ENCODE assay signal across 8 cellular contexts in genomic region chr16:22007509-22008214, GRCh38. TPM values are rescaled to one million over a fixed set of nuclear protein-coding genes. Genes with fewer than 3 reads are reported as not detected.
DNase-seq lines count a peak whose midpoint lies in the region; ATAC-seq lines count a peak whose summit lies in the region.

MOSMO (plus strand) TSS chr16:22008111; CDS start chr16:22008302, 191 bp downstream.

- no peaks in the 10 kb centered on the region for H3K27me3 ChIP-seq in HAP-1 (ENCODE audit: low read depth)
- H3K27me3 ChIP-seq in effector memory CD4-positive, alpha-beta T cell (replicated peaks; ENCODE audit: control insufficient read depth, insufficient read depth, low read length, poor library complexity, severe bottlenecking): no peaks in the 10 kb centered on the region

- peak within 1 kb of the TSS; percentile 83 for H3K4me3 Mint-ChIP-seq in activated CD4-positive, alpha-beta memory T cell treated with anti-CD3 and anti-CD28 coated beads, Interleukin-2, amount 10 ng/mL, durations not matched to agents 7 days and 5 days

- POLR2A ChIA-PET in activated CD4-positive, alpha-beta memory T cell treated with anti-CD3 and anti-CD28 coated beads, Interleukin-2, amount 10 ng/mL, durations not matched to agents 7 days and 5 days (lab: Charles Lee): interaction anchor here (0.6 to 4.7 kb wide), 12 partner anchors 9 to 1107 kb away, joined by 3 to 40 read pairs (median 7); partner anchors contain the start of genes LYRM1 and UQCRC2

- H3K27ac ChIP-seq in effector memory CD4-positive, alpha-beta T cell (ENCODE audit: insufficient read depth, low read length, poor library complexity, severe bottlenecking): peak within 1 kb of the TSS; percentile 77

- H3K4me1 ChIP-seq in HAP-1: peaks cover 6% of the 10 kb centered on the region; the same call in 1 of the 2 replicates
- H3K4me1 ChIP-seq in effector memory CD4-positive, alpha-beta T cell (ENCODE audit: control insufficient read depth, insufficient read depth, low read length, poor library complexity, severe bottlenecking): peaks cover 16% of the 10 kb centered on the region

- H3K36me3 ChIP-seq in HAP-1 (replicated peaks): no peaks in the 10 kb centered on the region
- H3K36me3 ChIP-seq in effector memory CD4-positive, alpha-beta T cell (ENCODE audit: control insufficient read depth, insufficient read depth, low read length): no peaks in the 10 kb centered on the region

- no peaks in the 10 kb centered on the region for H3K9me3 ChIP-seq in HAP-1
- no peaks in the 10 kb centered on the region for H3K9me3 ChIP-seq in effector memory CD4-positive, alpha-beta T cell (ENCODE audit: control insufficient read depth, low read length)

- ATAC-seq in GM18520 (IDR thresholded peaks at IDR 0.05; ENCODE audit: unreplicated experiment): no peak

- CTCF ChIA-PET in activated CD4-positive, alpha-beta memory T cell treated with anti-CD3 and anti-CD28 coated beads, Interleukin-2, amount 10 ng/mL, durations not matched to agents 7 days and 5 days (lab: Charles Lee): interaction anchor here (0.6 to 17.5 kb wide), 10 partner anchors 9 to 690 kb away, joined by 3 to 319 read pairs (median 6); no protein-coding TSS in a partner anchor

- no peaks in the 10 kb centered on the region for H3K27me3 Mint-ChIP-seq in activated CD4-positive, alpha-beta memory T cell treated with anti-CD3 and anti-CD28 coated beads, Interleukin-2, amount 10 ng/mL, durations not matched to agents 7 days and 5 days

- H3K36me3 Mint-ChIP-seq in activated CD4-positive, alpha-beta memory T cell treated with anti-CD3 and anti-CD28 coated beads, Interleukin-2, amount 10 ng/mL, durations not matched to agents 7 days and 5 days (ENCODE audit: low read depth): peaks cover 5% of the 10 kb centered on the region

- H3K4me1 Mint-ChIP-seq in activated CD4-positive, alpha-beta memory T cell treated with anti-CD3 and anti-CD28 coated beads, Interleukin-2, amount 10 ng/mL, durations not matched to agents 7 days and 5 days: peaks cover 34% of the 10 kb centered on the region

- in situ Hi-C loops in HAP-1 (cut with MboI; ENCODE audit: low sequenced_read_pairs): loop anchor here (10.0 kb wide), 1 partner anchor 57 kb away; no protein-coding TSS in a partner anchor

- no peaks in the 10 kb centered on the region for H3K9me3 Mint-ChIP-seq in activated CD4-positive, alpha-beta memory T cell treated with anti-CD3 and anti-CD28 coated beads, Interleukin-2, amount 10 ng/mL, durations not matched to agents 7 days and 5 days

- DNase-seq in ELF-1 (ENCODE audit: low read depth, low spot score): peak; percentile 67
- DNase-seq in HAP-1 (ENCODE audit: low spot score in 2 of 2): peak; percentile 34 to 72
- peak; percentile 80 for DNase-seq in NCI-H2227 (lab: John Stamatoyannopoulos, UW; ENCODE audit: unreplicated experiment)
- DNase-seq in activated CD4-positive, alpha-beta memory T cell treated with anti-CD3 and anti-CD28 coated beads, Interleukin-2, amount 10 ng/mL, durations not matched to agents 7 days and 5 days: peak; percentile 69
- DNase-seq in effector memory CD4-positive, alpha-beta T cell: peak; percentile 34 to 60 (median 47)
- DNase-seq in medulla oblongata (ENCODE audit: extremely low spot score): peak; percentile 60
- DNase-seq in stimulated activated CD4-positive, alpha-beta T cell treated with anti-CD3 and anti-CD28 coated beads, TNF-alpha, amount 100 ng/mL, for 4 hours (ENCODE audit: low read depth in 3 of 3): peak; percentile 40 to 65 (median 45)

- peak within 1 kb of the TSS; percentile 84 for H3K4me3 ChIP-seq in HAP-1
- peak within 1 kb of the TSS; percentile 97 for H3K4me3 ChIP-seq in effector memory CD4-positive, alpha-beta T cell (ENCODE audit: insufficient read depth, low read depth, low read length, poor library complexity, severe bottlenecking)

- H3K27ac Mint-ChIP-seq in activated CD4-positive, alpha-beta memory T cell treated with anti-CD3 and anti-CD28 coated beads, Interleukin-2, amount 10 ng/mL, durations not matched to agents 7 days and 5 days: peak within 1 kb of the TSS; percentile 49

RNA-seq across cellular contexts. Expression of gene MOSMO, which starts in this region (rescaled TPM):
- total RNA-seq in activated CD4-positive, alpha-beta memory T cell treated with anti-CD3 and anti-CD28 coated beads, Interleukin-2, amount 10 ng/mL, durations not matched to agents 7 days and 5 days: 10 to 100 TPM; 12.1 to 13.0 TPM
